In genomic region chr7:6235029-6235627, GRCh38 we compare ENCODE assay signal across 30 cellular contexts.
"Had no signal": no experiment of that assay in that cellular context is flagged by ENCODE, and none has a peak within 500 bp of the region (broad histone marks: within the 10 kb centered on the region; RNA-seq: fewer than 3 reads in every experiment).

No MANE protein-coding gene starts in this region.

- H3K27ac ChIP-seq: esophagus muscularis mucosa, neutrophil, parathyroid adenoma, right atrium auricular region, testis, transverse colon, uterus had no signal

- ATAC-seq: left ventricle myocardium superior; naive thymus-derived CD4-positive, alpha-beta T cell; WTC11 had no signal

- H3K4me3 Mint-ChIP-seq: activated CD4-positive, alpha-beta memory T cell treated with anti-CD3 and anti-CD28 coated beads, Interleukin-2, amount 10 ng/mL, durations not matched to agents 7 days and 5 days; activated CD4-positive, alpha-beta T cell treated with anti-CD3 and anti-CD28 coated beads, Interleukin-2, amount 10 ng/mL, durations not matched to agents 7 days and 5 days; activated naive CD8-positive, alpha-beta T cell; activated T-cell treated with anti-CD3 and anti-CD28 coated beads, Interleukin-2, amount 50 U/mL, for 4 hours; naive thymus-derived CD4-positive, alpha-beta T cell; T-helper 1 cell treated with Interleukin-12 subunit alpha and Interleukin-12 subunit beta and Interleukin-4 antibody, amounts not matched to agents 30 μg/mL and 1 μg/mL, for 36 hours; WTC11 had no signal

- H3K4me1 ChIP-seq: parathyroid adenoma, uterus had no signal

- H3K9me3 Mint-ChIP-seq: activated CD4-positive, alpha-beta memory T cell treated with anti-CD3 and anti-CD28 coated beads, Interleukin-2, amount 10 ng/mL, durations not matched to agents 7 days and 5 days; activated CD4-positive, alpha-beta T cell treated with anti-CD3 and anti-CD28 coated beads, Interleukin-2, amount 10 ng/mL, durations not matched to agents 7 days and 5 days; activated T-cell treated with anti-CD3 and anti-CD28 coated beads, Interleukin-2, amount 50 U/mL, for 4 hours; activated T-helper 2 cell treated with anti-CD3 and anti-CD28 coated beads, Interferon-gamma antibody, Interleukin-2, Interleukin-4, amounts not matched to agents 10 μg/mL and 5 μg/mL and 100 μg/mL, durations not matched to agents 14 hours and 24 hours and 36 hours; naive thymus-derived CD4-positive, alpha-beta T cell; T-helper 1 cell treated with Interleukin-12 subunit alpha and Interleukin-12 subunit beta and Interleukin-4 antibody, amounts not matched to agents 30 μg/mL and 1 μg/mL, for 36 hours; WTC11 had no signal

- H3K27me3 ChIP-seq: esophagus muscularis mucosa, right atrium auricular region, testis, transverse colon, uterus had no signal

- H3K27ac Mint-ChIP-seq: activated CD4-positive, alpha-beta memory T cell treated with anti-CD3 and anti-CD28 coated beads, Interleukin-2, amount 10 ng/mL, durations not matched to agents 7 days and 5 days; activated CD4-positive, alpha-beta T cell treated with anti-CD3 and anti-CD28 coated beads, Interleukin-2, amount 10 ng/mL, durations not matched to agents 7 days and 5 days; activated naive CD8-positive, alpha-beta T cell; activated T-helper 2 cell treated with anti-CD3 and anti-CD28 coated beads, Interferon-gamma antibody, Interleukin-2, Interleukin-4, amounts not matched to agents 10 μg/mL and 5 μg/mL and 100 μg/mL, durations not matched to agents 14 hours and 24 hours and 36 hours; T-helper 1 cell treated with Interleukin-12 subunit alpha and Interleukin-12 subunit beta and Interleukin-4 antibody, amounts not matched to agents 30 μg/mL and 1 μg/mL, for 36 hours had no signal

- H3K9ac ChIP-seq: parathyroid adenoma had no signal

- H3K4me3 ChIP-seq: right atrium auricular region, testis, transverse colon, uterus had no signal

- H3K36me3 ChIP-seq: esophagus muscularis mucosa, neutrophil, right atrium auricular region, transverse colon, uterus had no signal

- H3K9me3 ChIP-seq: esophagus muscularis mucosa, neutrophil, right atrium auricular region, testis, transverse colon, uterus had no signal

- H3K27me3 Mint-ChIP-seq: activated naive CD8-positive, alpha-beta T cell had no signal

- H3K36me3 Mint-ChIP-seq: naive thymus-derived CD4-positive, alpha-beta T cell; WTC11 had no signal

- FAIRE-seq: bronchial epithelial cell, colon, TTC549 had no signal

- H2AFZ ChIP-seq: parathyroid adenoma had no signal

- DNase-seq: activated CD4-positive, alpha-beta memory T cell treated with anti-CD3 and anti-CD28 coated beads, Interleukin-2, amount 10 ng/mL, durations not matched to agents 7 days and 5 days; activated CD4-positive, alpha-beta T cell treated with anti-CD3 and anti-CD28 coated beads for 1 hour; activated CD4-positive, alpha-beta T cell treated with anti-CD3 and anti-CD28 coated beads, Interleukin-2, amount 10 ng/mL, durations not matched to agents 7 days and 5 days; activated CD8-positive, alpha-beta memory T cell treated with anti-CD3 and anti-CD28 coated beads, Interleukin-2, amount 50 U/mL, for 48 hours; activated T-cell treated with anti-CD3 and anti-CD28 coated beads, Interleukin-2, amount 50 U/mL, for 4 hours; anterior cingulate cortex; dermis blood vessel endothelial cell; effector CD4-positive, alpha-beta T cell; foreskin melanocyte; glutamatergic neuron; islet precursor cell; left ventricle myocardium superior; midbrain; naive thymus-derived CD4-positive, alpha-beta T cell; stimulated activated CD4-positive, alpha-beta T cell treated with anti-CD3 and anti-CD28 coated beads, Interleukin-2, amount 100 ng/mL, for 48 hours; T-helper 9 cell; testis; transverse colon; uterus had no signal
